Comparison of ENCODE assay signal across 21 cellular contexts in genomic region chr2:238446371-238446770, GRCh38.
"Had no signal": no experiment of that assay in that cellular context is flagged by ENCODE, and none has a peak within 500 bp of the region (broad histone marks: within the 10 kb centered on the region; RNA-seq: fewer than 3 reads in every experiment).

No MANE protein-coding gene starts in this region.

- H3K27me3 ChIP-seq: colonic mucosa, heart left ventricle, neural progenitor cell, sigmoid colon, stomach had no signal

- H3K36me3 ChIP-seq: neural progenitor cell had no signal

- H3K4me1 Mint-ChIP-seq: endodermal cell had no signal

- H3K27ac ChIP-seq: colonic mucosa, heart left ventricle, neural progenitor cell, parathyroid adenoma, sigmoid colon, skin epidermis, stomach, thoracic aorta had no signal

- H3K4me3 ChIP-seq: colonic mucosa, heart left ventricle, neural progenitor cell, sigmoid colon, skin epidermis, stomach, thoracic aorta had no signal

- H3K4me3 Mint-ChIP-seq: endodermal cell, mesothelial cell of epicardium, natural killer cell, neural progenitor cell had no signal

- H3K27ac Mint-ChIP-seq: endodermal cell, mesothelial cell of epicardium, neural progenitor cell had no signal

- H3K9me3 ChIP-seq: colonic mucosa, heart left ventricle, sigmoid colon, stomach, thoracic aorta had no signal

- H3K4me1 ChIP-seq: colonic mucosa, neural progenitor cell, parathyroid adenoma had no signal

- DNase-seq: colonic mucosa; effector CD4-positive, alpha-beta T cell; endodermal cell; foreskin melanocyte; heart left ventricle; hippocampal formation; kidney glomerular epithelial cell; natural killer cell; nucleus accumbens; sigmoid colon; stimulated activated CD4-positive, alpha-beta T cell treated with anti-CD3 and anti-CD28 coated beads, Interleukin-2, amount 100 ng/mL, for 24 hours; stimulated activated CD4-positive, alpha-beta T cell treated with anti-CD3 and anti-CD28 coated beads, Interleukin-4, amount 100 ng/mL, for 4 hours; stimulated activated naive CD4-positive, alpha-beta T cell; stomach; substantia nigra; trophoblast cell had no signal

- H3K9me3 Mint-ChIP-seq: endodermal cell, mesothelial cell of epicardium, natural killer cell, neural progenitor cell had no signal

- ATAC-seq: heart left ventricle, natural killer cell had no signal
